Comparison of ENCODE assay signal across 16 cellular contexts in genomic region chr5:171269717-171270116, GRCh38. TPM values are rescaled to one million over a fixed set of nuclear protein-coding genes. Genes with fewer than 3 reads are reported as not detected.
DNase-seq lines count a peak whose midpoint lies in the region; ATAC-seq and TF ChIP-seq lines count a peak whose summit lies in the region.
"Had no signal": no experiment of that assay in that cellular context is flagged by ENCODE, and none has a peak within 500 bp of the region (broad histone marks: within the 10 kb centered on the region; RNA-seq: fewer than 3 reads in every experiment).

No MANE protein-coding gene starts in this region.

- H3K9me3 Mint-ChIP-seq in activated naive CD8-positive, alpha-beta T cell treated with anti-CD3 and anti-CD28 coated beads, Interleukin-2, amount 50 U/mL, for 24 hours = no peaks in the 10 kb centered on the region
- no peaks in the 10 kb centered on the region for H3K9me3 Mint-ChIP-seq in activated CD8-positive, alpha-beta T cell treated with anti-CD3 and anti-CD28 coated beads, Interleukin-2, amount 10 ng/mL, durations not matched to agents 7 days and 5 days (ENCODE audit: insufficient read depth)

- POLR2A ChIA-PET in activated CD8-positive, alpha-beta T cell treated with anti-CD3 and anti-CD28 coated beads, Interleukin-2, amount 10 ng/mL, durations not matched to agents 7 days and 5 days (lab: Charles Lee) = no interaction called here

- CTCF ChIA-PET in activated CD8-positive, alpha-beta T cell treated with anti-CD3 and anti-CD28 coated beads, Interleukin-2, amount 10 ng/mL, durations not matched to agents 7 days and 5 days (lab: Charles Lee) = no interaction called here

- H3K27ac Mint-ChIP-seq in activated naive CD8-positive, alpha-beta T cell treated with anti-CD3 and anti-CD28 coated beads, Interleukin-2, amount 50 U/mL, for 24 hours = no peak overlapping the region
- no peak overlapping the region for H3K27ac Mint-ChIP-seq in activated CD8-positive, alpha-beta T cell treated with anti-CD3 and anti-CD28 coated beads, Interleukin-2, amount 10 ng/mL, durations not matched to agents 7 days and 5 days
- H3K27ac Mint-ChIP-seq: CD8-positive, alpha-beta T cell had no signal

- WGBS in gastroesophageal sphincter (ENCODE audit: low coverage in 1 of 2), 2 donors = 85 to 92% methylated on average over 2 of the region's 2 CpGs

- no peak overlapping the region for H3K4me3 Mint-ChIP-seq in activated naive CD8-positive, alpha-beta T cell treated with anti-CD3 and anti-CD28 coated beads, Interleukin-2, amount 50 U/mL, for 24 hours
- no peak overlapping the region for H3K4me3 Mint-ChIP-seq in activated CD8-positive, alpha-beta T cell treated with anti-CD3 and anti-CD28 coated beads, Interleukin-2, amount 10 ng/mL, durations not matched to agents 7 days and 5 days
- H3K4me3 Mint-ChIP-seq: CD8-positive, alpha-beta T cell had no signal

- H3K4me1 ChIP-seq in gastroesophageal sphincter = no peaks in the 10 kb centered on the region

- H3K36me3 ChIP-seq in gastroesophageal sphincter = no peaks in the 10 kb centered on the region
- H3K36me3 ChIP-seq: cardiac muscle cell, neutrophil had no signal

- no peak for TF ChIP-seq CTCF in gastroesophageal sphincter (IDR thresholded peaks at IDR 0.05)

- no peak for TF ChIP-seq POLR2A in gastroesophageal sphincter (IDR thresholded peaks at IDR 0.05)

- ATAC-seq in gastroesophageal sphincter = no peak
- ATAC-seq in activated naive CD8-positive, alpha-beta T cell treated with anti-CD3 and anti-CD28 coated beads, Interleukin-2, amount 50 U/mL, for 24 hours = no peak
- no peak for ATAC-seq in activated CD8-positive, alpha-beta T cell treated with anti-CD3 and anti-CD28 coated beads, Interleukin-2, amount 10 ng/mL, durations not matched to agents 7 days and 5 days
- ATAC-seq: CD8-positive, alpha-beta T cell had no signal

- no peaks in the 10 kb centered on the region for H3K27me3 ChIP-seq in gastroesophageal sphincter
- H3K27me3 ChIP-seq: cardiac muscle cell had no signal

- no peaks in the 10 kb centered on the region for H3K36me3 Mint-ChIP-seq in activated naive CD8-positive, alpha-beta T cell treated with anti-CD3 and anti-CD28 coated beads, Interleukin-2, amount 50 U/mL, for 24 hours (ENCODE audit: low read depth)
- H3K36me3 Mint-ChIP-seq in activated CD8-positive, alpha-beta T cell treated with anti-CD3 and anti-CD28 coated beads, Interleukin-2, amount 10 ng/mL, durations not matched to agents 7 days and 5 days (ENCODE audit: low read depth) = no peaks in the 10 kb centered on the region
- H3K36me3 Mint-ChIP-seq: CD8-positive, alpha-beta T cell had no signal

- no peaks in the 10 kb centered on the region for H3K9me3 ChIP-seq in gastroesophageal sphincter
- H3K9me3 ChIP-seq: neutrophil had no signal

- peaks cover 2% of the 10 kb centered on the region for H3K4me1 Mint-ChIP-seq in activated naive CD8-positive, alpha-beta T cell treated with anti-CD3 and anti-CD28 coated beads, Interleukin-2, amount 50 U/mL, for 24 hours
- H3K4me1 Mint-ChIP-seq in activated CD8-positive, alpha-beta T cell treated with anti-CD3 and anti-CD28 coated beads, Interleukin-2, amount 10 ng/mL, durations not matched to agents 7 days and 5 days (ENCODE audit: low read depth) = peaks cover 26% of the 10 kb centered on the region

- H3K27ac ChIP-seq in epithelial cell of prostate (peak overlapping the region; percentile 51), gastroesophageal sphincter (no peak overlapping the region)
- H3K27ac ChIP-seq: cardiac muscle cell, neutrophil, skin epidermis had no signal

- H3K4me3 ChIP-seq in gastroesophageal sphincter = no peak overlapping the region
- H3K4me3 ChIP-seq: cardiac muscle cell, lung, skin epidermis had no signal

- peaks cover 3% of the 10 kb centered on the region for H3K27me3 Mint-ChIP-seq in activated naive CD8-positive, alpha-beta T cell treated with anti-CD3 and anti-CD28 coated beads, Interleukin-2, amount 50 U/mL, for 24 hours
- H3K27me3 Mint-ChIP-seq in activated CD8-positive, alpha-beta T cell treated with anti-CD3 and anti-CD28 coated beads, Interleukin-2, amount 10 ng/mL, durations not matched to agents 7 days and 5 days (ENCODE audit: low read depth) = peaks cover 20% of the 10 kb centered on the region

- peak; percentile 23 for DNase-seq in GM04503 (ENCODE audit: low read depth)
- DNase-seq in NCI-H460 (ENCODE audit: extremely low read depth, low read depth) = peak; percentile 43
- no peak for DNase-seq in epithelial cell of prostate (ENCODE audit: low read depth, low spot score)
- DNase-seq in renal cortical epithelial cell (ENCODE audit: low read depth) = peak; percentile 98
- no peak for DNase-seq in NCI-H748 (lab: John Stamatoyannopoulos, UW; ENCODE audit: unreplicated experiment)
- no peak for DNase-seq in activated naive CD8-positive, alpha-beta T cell treated with anti-CD3 and anti-CD28 coated beads, Interleukin-2, amount 50 U/mL, for 24 hours
- DNase-seq in activated CD8-positive, alpha-beta T cell treated with anti-CD3 and anti-CD28 coated beads, Interleukin-2, amount 10 ng/mL, durations not matched to agents 7 days and 5 days = no peak
- DNase-seq: activated gamma-delta T cell treated with Interleukin-2 at 50 U/mL for 16 hours; CD8-positive, alpha-beta T cell; NCI-H1048; Right ventricle myocardium superior had no signal

- TF ChIP-seq EP300 in gastroesophageal sphincter (IDR thresholded peaks at IDR 0.05) = no peak

RNA-seq across cellular contexts. Expression of gene TLX3, which starts 39.3 kb away (rescaled TPM):
- not detected in 2 replicates for total RNA-seq in NCI-H460 (2014; rRNA removed; shearing (Covaris generic))
- polyA plus RNA-seq in NCI-H460 (2014; cell fraction: nucleus; rRNA removed) = not detected in 2 replicates
- total RNA-seq in renal cortical epithelial cell (0.35 TPM in 1 of 2 replicates, not detected in the other), gastroesophageal sphincter (not detected)
- total RNA-seq in activated CD8-positive, alpha-beta T cell treated with anti-CD3 and anti-CD28 coated beads, Interleukin-2, amount 10 ng/mL, durations not matched to agents 7 days and 5 days = not detected
- total RNA-seq: cardiac muscle cell; CD8-positive, alpha-beta T cell; lung; Right ventricle myocardium superior had no signal
- polyA plus RNA-seq: cardiac muscle cell, lung had no signal

Comparison
In these comparisons a context has a peak if more than half of its experiments do, and no peak if none do; other contexts are left out.
1. DNase-seq: peak in GM04503 (single experiment), NCI-H460 (single experiment) and renal cortical epithelial cell (single experiment); none in epithelial cell of prostate (single experiment), NCI-H748 (single experiment), activated naive CD8-positive, alpha-beta T cell treated with anti-CD3 and anti-CD28 coated beads, Interleukin-2, amount 50 U/mL, for 24 hours (single experiment) and activated CD8-positive, alpha-beta T cell treated with anti-CD3 and anti-CD28 coated beads, Interleukin-2, amount 10 ng/mL, durations not matched to agents 7 days and 5 days (single experiment).